ENCODE assay signal across 9 cellular contexts in the genomic region with DNA sequence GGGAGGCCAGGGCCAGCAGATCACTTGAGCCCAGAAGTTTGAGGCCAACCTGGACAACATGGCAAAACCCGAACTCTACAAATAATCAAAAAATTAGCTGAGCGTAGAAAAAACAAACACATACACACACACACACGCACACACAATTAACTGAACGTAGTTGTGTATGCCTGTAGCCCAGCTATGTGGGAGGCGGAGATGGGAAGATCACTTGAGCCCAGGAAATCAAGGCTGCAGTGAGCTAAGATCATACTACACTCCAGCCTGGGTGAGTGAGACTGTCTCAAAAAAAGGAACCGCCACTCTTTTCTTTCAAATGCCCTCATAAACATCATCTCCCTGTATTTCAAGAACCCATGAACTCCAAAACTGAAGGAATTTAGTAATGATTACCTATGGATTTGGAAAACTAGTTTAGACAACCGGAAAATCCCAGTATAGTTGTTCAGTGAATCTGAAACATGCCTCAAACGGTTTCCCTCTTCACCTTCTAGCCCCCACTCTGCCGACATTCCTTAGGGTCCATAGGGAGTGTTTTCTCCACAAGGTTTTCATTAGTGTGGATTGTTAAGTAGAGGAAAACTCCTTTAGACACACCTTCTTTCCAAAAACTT. TPM values are rescaled to one million over a fixed set of nuclear protein-coding genes. Genes with fewer than 3 reads are reported as not detected.
DNase-seq lines count a peak whose midpoint lies in the region; ATAC-seq and TF ChIP-seq lines count a peak whose summit lies in the region.
"Had no signal": no experiment of that assay in that cellular context is flagged by ENCODE, and none has a peak within 500 bp of the region (broad histone marks: within the 10 kb centered on the region; RNA-seq: fewer than 3 reads in every experiment).

No MANE protein-coding gene starts in this region.

- H3K79me2 ChIP-seq in OCI-LY3 (ENCODE audit: low read length): peaks cover 21% of the 10 kb centered on the region
- H3K79me2 ChIP-seq in neural progenitor cell (ENCODE audit: low read depth): peaks cover 22% of the 10 kb centered on the region

- TF ChIP-seq CTCF in OCI-LY3 (IDR thresholded peaks at IDR 0.05; ENCODE audit: low read depth, low read length): no peak
- TF ChIP-seq CTCF in epithelial cell of esophagus (IDR thresholded peaks at IDR 0.05; ENCODE audit: insufficient read depth, low read depth, low read length, missing control alignments): no peak
- TF ChIP-seq CTCF in neural progenitor cell (IDR thresholded peaks at IDR 0.05): no peak
- TF ChIP-seq CTCF in foreskin keratinocyte (conservative IDR thresholded peaks at IDR 0.05): no peak

- peak overlapping the region; percentile 99 for H3K4me3 ChIP-seq in CD8-positive, alpha-beta memory T cell (ENCODE audit: low read length)
- H3K4me3 ChIP-seq in OCI-LY3 (ENCODE audit: low read length) (no peak overlapping the region), epithelial cell of esophagus (ENCODE audit: low read length) (no peak overlapping the region), neural progenitor cell (peak overlapping the region; percentile 85)

- H4K20me1 ChIP-seq in OCI-LY3 (ENCODE audit: insufficient read depth, low read length) (peaks cover 41% of the 10 kb centered on the region), neural progenitor cell (ENCODE audit: low read depth) (peaks cover 48% of the 10 kb centered on the region)

- POLR2A ChIA-PET in CD8-positive, alpha-beta memory T cell (lab: Charles Lee): interaction anchor here (0.5 to 11.4 kb wide), 6 partner anchors 10 to 65 kb away, joined by 3 to 229 read pairs (median 4); a partner anchor contains a TSS

- ATAC-seq in foreskin keratinocyte (no peak), GM19351 (IDR thresholded peaks at IDR 0.05; ENCODE audit: unreplicated experiment) (no peak)

- no peak overlapping the region for H3K9ac ChIP-seq in OCI-LY3 (ENCODE audit: low read length)
- no peak overlapping the region for H3K9ac ChIP-seq in neural progenitor cell

- no peak for DNase-seq in CD8-positive, alpha-beta memory T cell
- peak; percentile 40 for DNase-seq in epithelial cell of esophagus (ENCODE audit: low read depth)
- DNase-seq in neural progenitor cell (ENCODE audit: low spot score): no peak
- no peak for DNase-seq in foreskin keratinocyte
- no peak for DNase-seq in DMS153 treated with DMSO at 0.1 percent for 48 hours (lab: John Stamatoyannopoulos, UW; ENCODE audit: unreplicated experiment)
- no peak for DNase-seq in stimulated activated CD4-positive, alpha-beta T cell treated with anti-CD3 and anti-CD28 coated beads, Interleukin-2, amount 100 ng/mL, for 24 hours

- no peaks in the 10 kb centered on the region for H3K9me3 ChIP-seq in CD8-positive, alpha-beta memory T cell (ENCODE audit: low read length)
- H3K9me3 ChIP-seq in OCI-LY3 (ENCODE audit: insufficient read depth, low read length): no peaks in the 10 kb centered on the region
- no peaks in the 10 kb centered on the region for H3K9me3 ChIP-seq in neural progenitor cell (ENCODE audit: low read depth)

- peak overlapping the region; percentile 61 to 98 (median 79) for H3K27ac Mint-ChIP-seq in CD8-positive, alpha-beta memory T cell
- no peak overlapping the region for H3K27ac Mint-ChIP-seq in neural progenitor cell

- peaks cover 0 to 5% (median 0%) of the 10 kb centered on the region in 5 donors for H3K9me3 Mint-ChIP-seq in CD8-positive, alpha-beta memory T cell
- H3K9me3 Mint-ChIP-seq in neural progenitor cell: peaks cover 2% of the 10 kb centered on the region

- H2AFZ ChIP-seq in OCI-LY3 (ENCODE audit: low read depth, low read length): no peak overlapping the region
- no peak overlapping the region for H2AFZ ChIP-seq in neural progenitor cell (replicated peaks)

- H3K4me1 ChIP-seq in CD8-positive, alpha-beta memory T cell (ENCODE audit: insufficient read depth, low read length): peaks cover 44% of the 10 kb centered on the region
- H3K4me1 ChIP-seq in OCI-LY3 (ENCODE audit: low read length) (peaks cover 22% of the 10 kb centered on the region), neural progenitor cell (peaks cover 24% of the 10 kb centered on the region), foreskin keratinocyte (peaks cover 12% of the 10 kb centered on the region)

- H3K4me3 Mint-ChIP-seq in CD8-positive, alpha-beta memory T cell: peak overlapping the region; percentile 50 to 99 (median 95)
- peak overlapping the region; percentile 98 for H3K4me3 Mint-ChIP-seq in neural progenitor cell

- H3K4me2 ChIP-seq in OCI-LY3 (ENCODE audit: low read length): no peak overlapping the region
- H3K4me2 ChIP-seq in neural progenitor cell: peak overlapping the region; percentile 94

- peaks cover 39 to 53% (median 50%) of the 10 kb centered on the region in 3 donors for H3K36me3 Mint-ChIP-seq in CD8-positive, alpha-beta memory T cell
- H3K36me3 Mint-ChIP-seq in neural progenitor cell: peaks cover 42% of the 10 kb centered on the region

- H3K36me3 ChIP-seq in CD8-positive, alpha-beta memory T cell (ENCODE audit: insufficient read depth, low read length): peaks cover 44% of the 10 kb centered on the region
- H3K36me3 ChIP-seq in OCI-LY3 (replicated peaks; ENCODE audit: low read depth, low read length) (peaks cover 46% of the 10 kb centered on the region), neural progenitor cell (peaks cover 17% of the 10 kb centered on the region)

- no peaks in the 10 kb centered on the region for H3K27me3 Mint-ChIP-seq in CD8-positive, alpha-beta memory T cell
- peaks cover 8% of the 10 kb centered on the region for H3K27me3 Mint-ChIP-seq in neural progenitor cell (ENCODE audit: insufficient read depth, low read depth)

- peak overlapping the region; percentile 92 for H3K27ac ChIP-seq in CD8-positive, alpha-beta memory T cell (ENCODE audit: low read depth, low read length)
- peak overlapping the region; percentile 2; the same call in 1 of the 2 replicates for H3K27ac ChIP-seq in OCI-LY3 (ENCODE audit: low read length)
- peak overlapping the region; percentile 40 for H3K27ac ChIP-seq in neural progenitor cell
- no peak overlapping the region for H3K27ac ChIP-seq in foreskin keratinocyte

- H3F3A ChIP-seq in neural progenitor cell (ENCODE audit: low read depth): peaks cover 33% of the 10 kb centered on the region

- CTCF ChIA-PET in CD8-positive, alpha-beta memory T cell (lab: Charles Lee): interaction anchor here (0.9 to 26.4 kb wide), 6 partner anchors 9 to 147 kb away, joined by 3 to 475 read pairs (median 4); a partner anchor contains a TSS

- H3K4me1 Mint-ChIP-seq in CD8-positive, alpha-beta memory T cell: peaks cover 46 to 62% (median 61%) of the 10 kb centered on the region in 3 donors
- peaks cover 48% of the 10 kb centered on the region for H3K4me1 Mint-ChIP-seq in neural progenitor cell

- no peaks in the 10 kb centered on the region for H3K27me3 ChIP-seq in CD8-positive, alpha-beta memory T cell (ENCODE audit: insufficient read depth, low read length, poor library complexity, severe bottlenecking)
- H3K27me3 ChIP-seq in OCI-LY3 (ENCODE audit: low read depth, low read length) (no peaks in the 10 kb centered on the region), neural progenitor cell (peaks cover 13% of the 10 kb centered on the region), foreskin keratinocyte (no peaks in the 10 kb centered on the region)

RNA-seq across cellular contexts. Expression of a gene that starts 4.5 kb away (rescaled TPM):
- 100 to 1,000 TPM; 167 to 170 TPM for total RNA-seq in CD8-positive, alpha-beta memory T cell
- 4,579 TPM for polyA plus RNA-seq in CD8-positive, alpha-beta memory T cell
- total RNA-seq in neural progenitor cell (ENCODE audit: low replicate concordance): 177 and 213 TPM in 2 replicates
- total RNA-seq in foreskin keratinocyte: 16.2 and 17.2 TPM in 2 replicates
- 7.4 and 9.6 TPM in 2 replicates for polyA plus RNA-seq in foreskin keratinocyte

RNA-seq across cellular contexts. Expression of a gene that starts 27.4 kb away (rescaled TPM):
- 10 to 100 TPM; 21.6 to 22.8 TPM for total RNA-seq in CD8-positive, alpha-beta memory T cell
- 103 TPM for polyA plus RNA-seq in CD8-positive, alpha-beta memory T cell
- total RNA-seq in neural progenitor cell (ENCODE audit: low replicate concordance) (11.1 and 12.0 TPM in 2 replicates), foreskin keratinocyte (16.4 and 17.5 TPM in 2 replicates)
- polyA plus RNA-seq in foreskin keratinocyte: 22.6 and 22.9 TPM in 2 replicates

RNA-seq across cellular contexts. Expression of a gene that starts 27.5 kb away (rescaled TPM):
- total RNA-seq in CD8-positive, alpha-beta memory T cell: 1 to 10 TPM; 6.9 to 8.7 TPM
- 0.97 TPM for polyA plus RNA-seq in CD8-positive, alpha-beta memory T cell
- total RNA-seq in neural progenitor cell (ENCODE audit: low replicate concordance) (0.06 and 0.28 TPM in 2 replicates), foreskin keratinocyte (1.0 and 1.1 TPM in 2 replicates)
- 1.2 TPM in 2 replicates for polyA plus RNA-seq in foreskin keratinocyte

RNA-seq across cellular contexts. Expression of a gene that starts 29.6 kb away (rescaled TPM):
- not detected for total RNA-seq in CD8-positive, alpha-beta memory T cell
- not detected for polyA plus RNA-seq in CD8-positive, alpha-beta memory T cell
- total RNA-seq in neural progenitor cell (ENCODE audit: low replicate concordance) (not detected in 2 replicates), foreskin keratinocyte (not detected in 2 replicates)
- polyA plus RNA-seq in foreskin keratinocyte: not detected in 2 replicates
- total RNA-seq: glomerular endothelial cell had no signal

RNA-seq across cellular contexts. Expression of a gene that starts 34.1 kb away (rescaled TPM):
- 10 to 100 TPM; 41.8 to 42.6 TPM for total RNA-seq in CD8-positive, alpha-beta memory T cell
- polyA plus RNA-seq in CD8-positive, alpha-beta memory T cell: 33.5 TPM
- total RNA-seq in neural progenitor cell (ENCODE audit: low replicate concordance) (12.5 and 13.6 TPM in 2 replicates), foreskin keratinocyte (18.8 and 21.7 TPM in 2 replicates)
- 11.7 TPM in 2 replicates for polyA plus RNA-seq in foreskin keratinocyte

Comparison
In these comparisons a context has a peak if more than half of its experiments do, and no peak if none do; other contexts are left out.
1. H3K4me3 ChIP-seq: peak in CD8-positive, alpha-beta memory T cell (single experiment) and neural progenitor cell (single experiment); none in OCI-LY3 (single experiment) and epithelial cell of esophagus (single experiment).